1 cellular context compared by ENCODE assay signal in genomic region chr11:61999141-61999975, GRCh38.
TF ChIP-seq lines count a peak whose summit lies in the region.

No MANE protein-coding gene starts in this region.

TF ChIP-seq in HepG2, 621 proteins besides CTCF, POLR2A, EP300 and RAD21 (continued from another document and continues in another):
- TF ChIP-seq SIX1 (CRISPR knock-in tag; IDR thresholded peaks at IDR 0.05; ENCODE audit: borderline replicate concordance) (no peak), BATF2 (CRISPR knock-in tag; IDR thresholded peaks at IDR 0.05) (no peak), DBP (CRISPR knock-in tag; IDR thresholded peaks at IDR 0.05; ENCODE audit: not compliant biosample characterization) (no peak), ZGPAT (CRISPR knock-in tag; IDR thresholded peaks at IDR 0.05) (no peak), ZNF160 (CRISPR knock-in tag; IDR thresholded peaks at IDR 0.05) (no peak), PHF21A (CRISPR knock-in tag; IDR thresholded peaks at IDR 0.05) (no peak), ZNF468 (CRISPR knock-in tag; IDR thresholded peaks at IDR 0.05) (no peak), BCL6 (CRISPR knock-in tag; IDR thresholded peaks at IDR 0.05) (0 out of 2 replicates have a peak, but pooled peaks have one; percentile 24), TEAD2 (CRISPR knock-in tag; IDR thresholded peaks at IDR 0.05) (no peak), ZBTB39 (CRISPR knock-in tag; IDR thresholded peaks at IDR 0.05) (no peak), GTF2F1 (IDR thresholded peaks at IDR 0.05; ENCODE audit: low read length) (no peak), DNMT1 (CRISPR knock-in tag; IDR thresholded peaks at IDR 0.05) (no peak), ZNF44 (CRISPR knock-in tag; IDR thresholded peaks at IDR 0.05) (no peak), LBX2 (CRISPR knock-in tag; IDR thresholded peaks at IDR 0.05; ENCODE audit: borderline replicate concordance) (no peak), FUBP1 (CRISPR knock-in tag; IDR thresholded peaks at IDR 0.05; ENCODE audit: borderline replicate concordance) (no peak), RXRB (CRISPR knock-in tag; IDR thresholded peaks at IDR 0.05; ENCODE audit: borderline replicate concordance) (0 out of 2 replicates have a peak, but pooled peaks have one; percentile 11), CEBPG (CRISPR knock-in tag; IDR thresholded peaks at IDR 0.05) (peak; percentile 55; the same call in 1 of the 2 replicates), KIAA2018 (CRISPR knock-in tag; IDR thresholded peaks at IDR 0.05; ENCODE audit: borderline replicate concordance) (no peak), ZNF713 (CRISPR knock-in tag; IDR thresholded peaks at IDR 0.05) (no peak), TERF1 (CRISPR knock-in tag; IDR thresholded peaks at IDR 0.05) (no peak), ZNF230 (CRISPR knock-in tag; IDR thresholded peaks at IDR 0.05) (no peak), TFAP4 (IDR thresholded peaks at IDR 0.05; ENCODE audit: borderline replicate concordance, low read depth) (no peak), FOXO4 (CRISPR knock-in tag; conservative IDR thresholded peaks at IDR 0.05) (no peak), HOMEZ (CRISPR knock-in tag; IDR thresholded peaks at IDR 0.05; ENCODE audit: low read depth) (peak; percentile 68), STAT6 (CRISPR knock-in tag; IDR thresholded peaks at IDR 0.05; ENCODE audit: borderline replicate concordance) (no peak), ZNF784 (CRISPR knock-in tag; IDR thresholded peaks at IDR 0.05; ENCODE audit: borderline replicate concordance) (no peak)
